ENCODE assay signal across 1 cellular context in genomic region chr11:62146476-62147200, GRCh38.
A peak's percentile ranks its signal among the peaks of the same experiment; 100 is the strongest.
TF ChIP-seq lines count a peak whose summit lies in the region.

No MANE protein-coding gene starts in this region.

TF ChIP-seq in K562, 482 proteins besides CTCF, POLR2A, EP300 and RAD21:
- TF ChIP-seq NFE2L1 (tag; IDR thresholded peaks at IDR 0.05; ENCODE audit: borderline replicate concordance, low read depth) (no peak), POLR2G (IDR thresholded peaks at IDR 0.05; ENCODE audit: low read depth, low read length) (peak; percentile 57), RBM22 (IDR thresholded peaks at IDR 0.05; ENCODE audit: low read depth, low read length, poor library complexity, severe bottlenecking) (peak; percentile 52), ARHGAP35 (IDR thresholded peaks at IDR 0.05; ENCODE audit: partially characterized antibody) (no peak)
